In the genomic region with DNA sequence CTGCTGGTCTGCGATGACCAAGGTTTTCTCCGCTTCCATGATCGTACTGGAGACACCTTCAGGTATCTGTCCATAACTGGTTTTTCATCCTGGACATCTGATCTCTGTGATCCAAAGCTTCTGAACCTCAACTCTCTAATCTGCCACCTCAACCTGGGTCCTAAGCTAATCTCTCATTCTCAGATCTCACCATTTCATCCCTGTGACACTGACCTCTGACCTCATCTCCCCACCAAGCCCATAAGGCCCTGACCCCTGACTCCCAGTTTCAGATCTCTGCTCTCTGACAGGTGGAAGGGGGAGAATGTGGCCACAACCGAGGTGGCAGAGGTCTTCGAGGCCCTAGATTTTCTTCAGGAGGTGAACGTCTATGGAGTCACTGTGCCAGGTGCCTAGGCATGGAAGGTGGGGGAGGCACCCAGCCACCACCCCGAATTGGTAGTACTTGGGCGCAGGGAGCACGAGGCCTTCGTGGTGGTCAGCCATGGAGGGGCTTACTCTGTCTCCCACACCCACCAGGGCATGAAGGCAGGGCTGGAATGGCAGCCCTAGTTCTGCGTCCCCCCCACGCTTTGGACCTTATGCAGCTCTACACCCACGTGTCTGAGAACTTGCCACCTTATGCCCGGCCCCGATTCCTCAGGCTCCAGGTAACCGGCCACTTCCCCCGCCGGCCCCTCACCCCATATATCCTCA, we compare ENCODE assay signal across 1 cellular context.
A peak's percentile ranks its signal among the peaks of the same experiment; 100 is the strongest.
TF ChIP-seq lines count a peak whose summit lies in the region.

No MANE protein-coding gene starts in this region.

TF ChIP-seq in K562, 482 proteins besides CTCF, POLR2A, EP300 and RAD21 (continued from another document):
- TF ChIP-seq HMGXB4 (CRISPR knock-in tag; IDR thresholded peaks at IDR 0.05) (no peak), RBFOX2 (IDR thresholded peaks at IDR 0.05; ENCODE audit: low read depth, low read length) (no peak), KLF16 (IDR thresholded peaks at IDR 0.05) (peak; percentile 77; the same call in 1 of the 2 replicates), RUNX1 (IDR thresholded peaks at IDR 0.05; ENCODE audit: low read depth) (no peak), ZBTB40 (IDR thresholded peaks at IDR 0.05) (no peak), ZBTB40 (CRISPR knock-in tag; IDR thresholded peaks at IDR 0.05) (no peak), SMC3 (conservative IDR thresholded peaks at IDR 0.05; ENCODE audit: insufficient read depth, low read depth, low read length) (no peak), ZNF778 (CRISPR knock-in tag; IDR thresholded peaks at IDR 0.05) (no peak), KAT8 (IDR thresholded peaks at IDR 0.05; ENCODE audit: low read depth) (no peak), MTF1 (CRISPR knock-in tag; IDR thresholded peaks at IDR 0.05; ENCODE audit: borderline replicate concordance) (no peak)
